Comparison of ENCODE assay signal across 8 cellular contexts in the genomic region with DNA sequence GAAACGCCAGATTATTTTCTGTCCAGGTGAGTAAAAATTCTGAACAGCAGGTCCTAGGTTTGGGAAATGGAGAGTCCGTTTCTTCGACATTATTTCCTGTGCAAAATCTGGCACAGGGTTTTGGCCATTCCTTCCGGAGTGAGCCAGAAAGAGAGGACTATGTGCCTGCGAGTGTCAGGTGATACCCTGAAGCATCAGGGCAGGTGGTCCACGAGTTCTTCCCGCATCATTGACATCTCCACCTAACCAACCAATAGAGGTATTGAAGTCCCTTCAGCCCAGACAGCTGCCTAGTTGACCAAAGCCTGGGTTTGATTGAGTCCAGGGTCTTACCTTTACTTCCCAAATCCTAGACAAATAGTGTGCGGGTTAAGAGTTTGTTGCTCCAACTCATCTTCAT. TPM values are rescaled to one million over a fixed set of nuclear protein-coding genes. Genes with fewer than 3 reads are reported as not detected.
A peak's percentile ranks its signal among the peaks of the same experiment; 100 is the strongest.
DNase-seq lines count a peak whose midpoint lies in the region; ATAC-seq and TF ChIP-seq lines count a peak whose summit lies in the region.

No MANE protein-coding gene starts in this region.

- H3K36me3 ChIP-seq in effector memory CD4-positive, alpha-beta T cell (ENCODE audit: control insufficient read depth, insufficient read depth, low read length), result peaks cover 9% of the 10 kb centered on the region
- H3K36me3 ChIP-seq in neural progenitor cell, result no peaks in the 10 kb centered on the region

- H3K27ac Mint-ChIP-seq in neural progenitor cell, result no peak overlapping the region

- no peak for DNase-seq in LNCaP clone FGC (ENCODE audit: low read depth)
- DNase-seq in effector memory CD4-positive, alpha-beta T cell, result no peak
- no peak for DNase-seq in neural progenitor cell (ENCODE audit: low spot score)
- DNase-seq in NCI-H2171 (lab: John Stamatoyannopoulos, UW), result no peak
- no peak for DNase-seq in GOT3 (lab: John Stamatoyannopoulos, UW)
- no peak for DNase-seq in NCI-H510A treated with DMSO at 0.1 percent for 48 hours (lab: John Stamatoyannopoulos, UW)

- H3K4me3 Mint-ChIP-seq in neural progenitor cell, result peak overlapping the region; percentile 87

- peak overlapping the region; percentile 81 for H3K27ac ChIP-seq in C4-2B
- H3K27ac ChIP-seq in effector memory CD4-positive, alpha-beta T cell (ENCODE audit: insufficient read depth, low read length, poor library complexity, severe bottlenecking), result no peak overlapping the region
- H3K27ac ChIP-seq in neural progenitor cell, result no peak overlapping the region

- ATAC-seq in HG03521 (IDR thresholded peaks at IDR 0.05; ENCODE audit: unreplicated experiment), result no peak

- no peaks in the 10 kb centered on the region for H3K9me3 Mint-ChIP-seq in neural progenitor cell

- H3K79me2 ChIP-seq in neural progenitor cell (ENCODE audit: low read depth), result peaks cover 37% of the 10 kb centered on the region

- TF ChIP-seq CTCF in C4-2B (conservative IDR thresholded peaks at IDR 0.05) (no peak), LNCaP clone FGC (IDR thresholded peaks at IDR 0.05; ENCODE audit: control insufficient read depth, extremely low read depth, insufficient read depth) (no peak), neural progenitor cell (IDR thresholded peaks at IDR 0.05) (no peak)

- H3K9ac ChIP-seq in neural progenitor cell, result peak overlapping the region; percentile 4

- peak overlapping the region; percentile 99 for H2AFZ ChIP-seq in neural progenitor cell (replicated peaks)

- peaks cover 10% of the 10 kb centered on the region for H3K4me1 ChIP-seq in effector memory CD4-positive, alpha-beta T cell (ENCODE audit: control insufficient read depth, insufficient read depth, low read length, poor library complexity, severe bottlenecking)
- peaks cover 4% of the 10 kb centered on the region for H3K4me1 ChIP-seq in neural progenitor cell

- no peaks in the 10 kb centered on the region for H3K36me3 Mint-ChIP-seq in neural progenitor cell

- H4K20me1 ChIP-seq in neural progenitor cell (ENCODE audit: low read depth), result peaks cover 10% of the 10 kb centered on the region

- H3K9me3 ChIP-seq in effector memory CD4-positive, alpha-beta T cell (ENCODE audit: control insufficient read depth, low read length), result no peaks in the 10 kb centered on the region
- no peaks in the 10 kb centered on the region for H3K9me3 ChIP-seq in neural progenitor cell (ENCODE audit: low read depth)

- peak overlapping the region; percentile 70 for H3K4me2 ChIP-seq in neural progenitor cell

- no peaks in the 10 kb centered on the region for H3K27me3 ChIP-seq in effector memory CD4-positive, alpha-beta T cell (replicated peaks; ENCODE audit: control insufficient read depth, insufficient read depth, low read length, poor library complexity, severe bottlenecking)
- H3K27me3 ChIP-seq in neural progenitor cell, result no peaks in the 10 kb centered on the region

- peaks cover 20% of the 10 kb centered on the region for H3F3A ChIP-seq in neural progenitor cell (ENCODE audit: low read depth)

- peaks cover 25% of the 10 kb centered on the region for H3K4me1 Mint-ChIP-seq in neural progenitor cell

- no peaks in the 10 kb centered on the region for H3K27me3 Mint-ChIP-seq in neural progenitor cell (ENCODE audit: insufficient read depth, low read depth)

- H3K4me3 ChIP-seq in LNCaP clone FGC (ENCODE audit: low read depth, low read length) (peak overlapping the region; percentile 74), neural progenitor cell (peak overlapping the region; percentile 97)
- H3K4me3 ChIP-seq in effector memory CD4-positive, alpha-beta T cell (ENCODE audit: insufficient read depth, low read depth, low read length, poor library complexity, severe bottlenecking), result peak overlapping the region; percentile 75

RNA-seq across cellular contexts. Expression of a gene that starts 0.8 kb away (rescaled TPM):
- 5.6 and 7.1 TPM in 2 replicates for total RNA-seq in neural progenitor cell (ENCODE audit: low replicate concordance)

RNA-seq across cellular contexts. Expression of a gene that starts 1.0 kb away (rescaled TPM):
- 24.4 and 43.3 TPM in 2 replicates for total RNA-seq in neural progenitor cell (ENCODE audit: low replicate concordance)

RNA-seq across cellular contexts. Expression of a gene that starts 57.6 kb away (rescaled TPM):
- total RNA-seq in neural progenitor cell (ENCODE audit: low replicate concordance), result 91.0 and 109 TPM in 2 replicates
